ENCODE assay signal across 23 cellular contexts in genomic region chr19:58318297-58318696, GRCh38. TPM values are rescaled to one million over a fixed set of nuclear protein-coding genes. Genes with fewer than 3 reads are reported as not detected.
A peak's percentile ranks its signal among the peaks of the same experiment; 100 is the strongest.
DNase-seq lines count a peak whose midpoint lies in the region; TF ChIP-seq lines count a peak whose summit lies in the region.
"Had no signal": no experiment of that assay in that cellular context is flagged by ENCODE, and none has a peak within 500 bp of the region (broad histone marks: within the 10 kb centered on the region; RNA-seq: fewer than 3 reads in every experiment).

No MANE protein-coding gene starts in this region.

- H3K4me1 Mint-ChIP-seq in immature natural killer cell, result no peaks in the 10 kb centered on the region
- H3K4me1 Mint-ChIP-seq: CD14-positive monocyte; CD8-positive, alpha-beta memory T cell had no signal

- H3K36me3 ChIP-seq in left ventricle myocardium inferior (peaks cover 48% of the 10 kb centered on the region), hepatocyte (replicated peaks; ENCODE audit: insufficient read depth, low read depth) (no peaks in the 10 kb centered on the region)

- no peak for TF ChIP-seq CTCF in left ventricle myocardium inferior (IDR thresholded peaks at IDR 0.05; ENCODE audit: borderline replicate concordance)
- no peak for TF ChIP-seq CTCF in hepatocyte (IDR thresholded peaks at IDR 0.05; ENCODE audit: poor library complexity)

- DNase-seq in cardiac septum (ENCODE audit: low spot score) (peak; percentile 31), left ventricle myocardium inferior (no peak), hepatocyte (ENCODE audit: low spot score) (peak; percentile 1), glomerular visceral epithelial cell (ENCODE audit: extremely low spot score) (no peak), immature natural killer cell (no peak)
- DNase-seq: 8988T; ACHN; BE2C; C1 segment of cervical spinal cord; CD4-positive, alpha-beta memory T cell; CD4-positive, CD25-positive, alpha-beta regulatory T cell; CD8-positive, alpha-beta memory T cell; COR-L47; DMS 273 treated with DMSO at 0.1 percent for 48 hours; DMS153; DMS53; DMS79; DND-41; EL; GDM1 had no signal

- H3K9me2 ChIP-seq in hepatocyte (replicated peaks; ENCODE audit: insufficient read depth), result no peaks in the 10 kb centered on the region

- H3K27ac ChIP-seq in left ventricle myocardium inferior (replicated peaks), result no peak overlapping the region
- no peak overlapping the region for H3K27ac ChIP-seq in hepatocyte
- H3K27ac ChIP-seq: BLaER1 had no signal

- no peak overlapping the region for H3K4me3 Mint-ChIP-seq in immature natural killer cell
- H3K4me3 Mint-ChIP-seq: CD14-positive monocyte; CD4-positive, alpha-beta memory T cell; CD4-positive, CD25-positive, alpha-beta regulatory T cell; CD8-positive, alpha-beta memory T cell had no signal

- H3K79me2 ChIP-seq in hepatocyte, result peaks cover 2% of the 10 kb centered on the region

- peaks cover 12 to 22% (median 21%) of the 10 kb centered on the region in 3 donors for H3K36me3 Mint-ChIP-seq in immature natural killer cell

- no peaks in the 10 kb centered on the region for H3K9me3 ChIP-seq in left ventricle myocardium inferior (replicated peaks)
- H3K9me3 ChIP-seq in hepatocyte (ENCODE audit: low read depth), result no peaks in the 10 kb centered on the region
- H3K9me3 ChIP-seq: BE2C, BLaER1 had no signal

- 88% methylated on average over 4 of the region's 4 CpGs for WGBS in hepatocyte (ENCODE audit: low lambda C conversion rate, missing lambda C conversion rate)

- H3K27ac Mint-ChIP-seq in immature natural killer cell, result no peak overlapping the region
- H3K27ac Mint-ChIP-seq: CD4-positive, CD25-positive, alpha-beta regulatory T cell; CD8-positive, alpha-beta memory T cell had no signal

- H3K9me3 Mint-ChIP-seq in immature natural killer cell, result no peaks in the 10 kb centered on the region
- H3K9me3 Mint-ChIP-seq: CD4-positive, alpha-beta memory T cell; CD8-positive, alpha-beta memory T cell had no signal

- H3K27me3 ChIP-seq in left ventricle myocardium inferior (ENCODE audit: low read depth) (no peaks in the 10 kb centered on the region), hepatocyte (no peaks in the 10 kb centered on the region)
- H3K27me3 ChIP-seq: BE2C, BLaER1 had no signal

- H3K4me3 ChIP-seq in left ventricle myocardium inferior (no peak overlapping the region), hepatocyte (no peak overlapping the region)
- H3K4me3 ChIP-seq: BLaER1, GM12878 had no signal

- no peak overlapping the region for H3K4me2 ChIP-seq in hepatocyte
- H3K4me2 ChIP-seq: BLaER1 had no signal

- intact Hi-C loops in cardiac septum (cut with DNase I) (no loop called here), left ventricle myocardium inferior (cut with micrococcal nuclease) (no loop called here)

- H3K27me3 Mint-ChIP-seq in immature natural killer cell (ENCODE audit: low read depth in 3 of 3), result no peaks in the 10 kb centered on the region
- H3K27me3 Mint-ChIP-seq: CD4-positive, alpha-beta memory T cell; CD4-positive, CD25-positive, alpha-beta regulatory T cell; CD8-positive, alpha-beta memory T cell had no signal

- no peaks in the 10 kb centered on the region for H4K20me1 ChIP-seq in hepatocyte (ENCODE audit: insufficient read depth, poor library complexity, severe bottlenecking)

- H3K4me1 ChIP-seq in left ventricle myocardium inferior (no peaks in the 10 kb centered on the region), hepatocyte (ENCODE audit: insufficient read depth) (no peaks in the 10 kb centered on the region)
- H3K4me1 ChIP-seq: BE2C, BLaER1 had no signal

- H2AFZ ChIP-seq in hepatocyte, result no peak overlapping the region

RNA-seq across cellular contexts. Expression of gene ZSCAN22, which starts 8.5 kb away (rescaled TPM):
- total RNA-seq in cardiac septum (2.1 TPM), left ventricle myocardium inferior (1.8 TPM), hepatocyte (1.3 and 2.0 TPM in 2 replicates)
- polyA plus RNA-seq in hepatocyte (2.2 and 3.0 TPM in 2 replicates), immature natural killer cell (1 to 10 TPM in 2 of 3 donors, under 1 TPM in 1; 0.90 to 3.0 (median 2.1) TPM)

RNA-seq across cellular contexts. Expression of gene ERVK3-1, which starts 13.1 kb away (rescaled TPM):
- total RNA-seq in cardiac septum (17.1 TPM), left ventricle myocardium inferior (22.7 TPM), hepatocyte (57.9 and 73.2 TPM in 2 replicates)
- polyA plus RNA-seq in hepatocyte (68.9 and 71.7 TPM in 2 replicates), immature natural killer cell (100 to 1,000 TPM in 1 of 3 donors, 10 to 100 TPM in 2; 76.5 to 113 (median 91.6) TPM)

RNA-seq across cellular contexts. Expression of gene A1BG, which starts 35.0 kb away (rescaled TPM):
- 5.2 TPM for total RNA-seq in cardiac septum
- 3.7 TPM for total RNA-seq in left ventricle myocardium inferior
- total RNA-seq in hepatocyte, result 35.9 and 45.5 TPM in 2 replicates
- 106 and 108 TPM in 2 replicates for polyA plus RNA-seq in hepatocyte
- 10 to 100 TPM; 14.4 to 33.4 (median 32.4) TPM for polyA plus RNA-seq in immature natural killer cell

RNA-seq across cellular contexts. Expression of gene ZNF8, which starts 39.5 kb away (rescaled TPM):
- total RNA-seq in cardiac septum (6.2 TPM), left ventricle myocardium inferior (4.9 TPM), hepatocyte (7.1 and 8.7 TPM in 2 replicates)
- polyA plus RNA-seq in hepatocyte (1.0 and 1.4 TPM in 2 replicates), immature natural killer cell (1 to 10 TPM in 1 of 3 donors, under 1 TPM in 1, not detected in 1; 0.29 to 1.0 TPM)

RNA-seq across cellular contexts. Expression of gene ZNF497, which starts 44.3 kb away (rescaled TPM):
- total RNA-seq in cardiac septum, result 0.40 TPM
- total RNA-seq in left ventricle myocardium inferior, result 0.41 TPM
- total RNA-seq in hepatocyte, result 1.5 and 1.6 TPM in 2 replicates
- 3.3 and 4.3 TPM in 2 replicates for polyA plus RNA-seq in hepatocyte
- polyA plus RNA-seq in immature natural killer cell, result under 1 TPM; 0.40 to 0.91 (median 0.62) TPM

Comparison
In these comparisons a context has a peak if more than half of its experiments do, and no peak if none do; other contexts are left out.
1. DNase-seq: peak in cardiac septum (single experiment) and hepatocyte (single experiment); none in left ventricle myocardium inferior (single experiment), glomerular visceral epithelial cell (single experiment) and immature natural killer cell (0 of 3).